ENCODE assay signal across 2 cellular contexts in the genomic region with DNA sequence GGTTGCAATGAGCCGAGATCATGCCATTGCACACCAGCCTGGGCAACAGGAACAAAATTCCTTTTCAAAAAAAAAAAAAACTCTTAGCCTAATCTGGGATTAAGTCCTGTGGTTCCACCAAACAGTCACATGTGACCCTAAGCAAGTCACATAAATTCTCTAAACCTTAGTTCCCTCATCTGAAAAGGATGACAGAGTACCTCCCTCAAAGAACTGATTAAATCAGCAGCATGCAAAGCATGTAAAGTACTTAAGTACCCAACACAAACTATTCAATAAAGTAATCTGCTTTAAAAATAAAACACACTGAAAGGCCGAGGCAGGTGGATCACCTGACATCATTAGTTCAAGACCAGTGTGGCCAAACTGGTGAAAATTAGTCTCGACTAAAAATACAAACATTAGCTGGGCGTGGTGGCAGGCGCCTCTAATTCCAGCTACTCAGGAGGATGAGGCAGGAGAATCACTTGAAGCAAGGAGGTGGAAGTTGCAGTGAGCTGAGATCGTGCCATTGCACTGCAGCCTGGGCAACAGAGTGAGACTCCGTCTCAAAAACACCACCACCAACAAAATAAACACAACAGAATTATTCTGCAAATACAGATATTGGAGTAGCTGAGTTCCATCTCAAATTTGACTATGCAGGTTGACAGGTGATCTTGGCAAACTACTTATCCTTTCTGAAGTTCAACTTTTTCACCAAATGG.
TF ChIP-seq lines count a peak whose summit lies in the region.

No MANE protein-coding gene starts in this region.

TF ChIP-seq in HepG2, 621 proteins besides CTCF, POLR2A, EP300 and RAD21:
- TF ChIP-seq ZNF484 (CRISPR knock-in tag; IDR thresholded peaks at IDR 0.05; ENCODE audit: borderline replicate concordance, low read depth) (no peak), ZNF121 (CRISPR knock-in tag; IDR thresholded peaks at IDR 0.05) (0 out of 2 replicates have a peak, but pooled peaks have one; percentile 35), ZNF343 (CRISPR knock-in tag; IDR thresholded peaks at IDR 0.05) (no peak)

TF ChIP-seq in WTC11, 78 proteins besides CTCF, POLR2A, EP300 and RAD21:
- TF ChIP-seq OVOL2 (CRISPR knock-in tag; IDR thresholded peaks at IDR 0.05; ENCODE audit: borderline replicate concordance), result no peak
- no peak for TF ChIP-seq ZNF671 (CRISPR knock-in tag; IDR thresholded peaks at IDR 0.05)
- TF ChIP-seq NR1H2 (CRISPR knock-in tag; IDR thresholded peaks at IDR 0.05), result no peak
- TF ChIP-seq ZNF121 (CRISPR knock-in tag; IDR thresholded peaks at IDR 0.05), result peak; percentile 83
